Comparison of ENCODE assay signal across 8 cellular contexts in the genomic region with DNA sequence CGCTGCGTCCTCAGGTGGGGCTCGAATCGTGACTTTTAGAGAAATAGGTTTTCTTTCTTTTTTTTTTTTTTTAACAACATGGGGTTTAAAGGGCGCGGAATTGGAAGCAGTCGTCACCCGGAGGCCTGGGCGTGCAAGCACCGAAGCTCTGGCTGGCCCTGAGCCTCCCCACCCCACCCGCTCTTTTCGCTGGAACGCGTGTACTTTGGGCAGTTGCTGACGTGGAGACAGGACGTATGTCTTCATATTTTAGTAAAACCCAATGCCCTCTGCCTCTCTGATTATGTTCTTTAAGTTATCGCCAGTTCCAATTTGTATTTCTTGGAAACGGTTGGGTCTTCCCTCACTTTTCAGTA. TPM values are rescaled to one million over a fixed set of nuclear protein-coding genes. Genes with fewer than 3 reads are reported as not detected.
DNase-seq lines count a peak whose midpoint lies in the region; ATAC-seq and TF ChIP-seq lines count a peak whose summit lies in the region.

No MANE protein-coding gene starts in this region.

- H3K4me2 ChIP-seq in trophoblast cell (ENCODE audit: low read length) = peak overlapping the region; percentile 72

- peaks cover 0 to 2% of the 10 kb centered on the region in 2 experiments for H3K36me3 ChIP-seq in trophoblast cell (ENCODE audit: control insufficient read depth in 1 of 2, insufficient read depth in 2 of 2, low read length in 2 of 2)

- DNase-seq in Calu3 = peak; percentile 51
- peak; percentile 60 for DNase-seq in M059J (ENCODE audit: low read depth)
- DNase-seq in activated gamma-delta T cell treated with anti-CD3 and anti-CD28 coated beads, Interleukin-2, amount 50 U/mL, for 16 hours (ENCODE audit: low read depth) = peak; percentile 14
- peak in 22 of 42 donors; percentile 20 to 73 (median 42) for DNase-seq in head of caudate nucleus
- peak; percentile 37 to 58 for DNase-seq in trophoblast cell
- DNase-seq in MV-4-11 (lab: John Stamatoyannopoulos, UW) = no peak

- H2BK120ac ChIP-seq in trophoblast cell (ENCODE audit: insufficient read depth, low read length, poor library complexity) = peak overlapping the region; percentile 77

- intact Hi-C loops in Calu3 (cut with micrococcal nuclease; ENCODE audit: unreplicated experiment) = loop anchor here (5.0 to 10.0 kb wide), 2 partner anchors 75 to 317 kb away; partner anchors contain the start of gene MAP1LC3B
- intact Hi-C loops in head of caudate nucleus (cut with DNase I) = loop anchor here (2.0 to 10.0 kb wide), 3 partner anchors 65 to 317 kb away; partner anchors contain the start of genes FBXO31 and MAP1LC3B

- H2BK12ac ChIP-seq in trophoblast cell (ENCODE audit: low read length) = no peak overlapping the region

- H2AK5ac ChIP-seq in trophoblast cell (ENCODE audit: low read length) = no peak overlapping the region

- peak overlapping the region; percentile 93 for H4K12ac ChIP-seq in trophoblast cell (ENCODE audit: low read depth, low read length)

- peaks cover 7% of the 10 kb centered on the region for H3K79me1 ChIP-seq in trophoblast cell (ENCODE audit: low read length)

- peak overlapping the region; percentile 98 for H3K4me3 Mint-ChIP-seq in Calu3 (ENCODE audit: low read depth, unreplicated experiment)

- no peaks in the 10 kb centered on the region for H3K9me3 Mint-ChIP-seq in Calu3 (ENCODE audit: low read depth, unreplicated experiment)

- peaks cover 14% of the 10 kb centered on the region for H3K4me1 Mint-ChIP-seq in Calu3 (ENCODE audit: low read depth, unreplicated experiment)

- CTCF ChIA-PET in Calu3 (lab: Charles Lee) = interaction anchor here (0.6 to 2.4 kb wide), 6 partner anchors 10 to 1794 kb away, joined by 3 to 9 read pairs (median 4); partner anchors contain the start of gene FBXO31

- BruUV-seq in Calu3 (replicated peaks; lab: Mats Ljungman, UMichigan) = TSS peak; percentile 76

- peaks cover 5% of the 10 kb centered on the region in 2 experiments for H3K4me1 ChIP-seq in trophoblast cell (ENCODE audit: control insufficient read depth in 1 of 2, insufficient read depth in 2 of 2, low read length in 2 of 2)

- WGBS in trophoblast cell (ENCODE audit: extremely low coverage, insufficient coverage, insufficient read length) = no CpG with 5 or more reads among the region's 18 CpGs

- peak overlapping the region; percentile 94 for H3K27ac Mint-ChIP-seq in Calu3 (ENCODE audit: unreplicated experiment)

- H3K36me3 Mint-ChIP-seq in Calu3 (ENCODE audit: insufficient read depth, unreplicated experiment) = peaks cover 28% of the 10 kb centered on the region

- peak overlapping the region; percentile 68 for H2AFZ ChIP-seq in trophoblast cell (ENCODE audit: insufficient read depth, low read length, poor library complexity)

- peak overlapping the region; percentile 85 for H4K8ac ChIP-seq in trophoblast cell (ENCODE audit: low read depth, low read length)

- H4K91ac ChIP-seq in trophoblast cell (ENCODE audit: low read depth, low read length) = peak overlapping the region; percentile 89

- H2BK5ac ChIP-seq in trophoblast cell (ENCODE audit: low read depth, low read length, poor library complexity) = no peak overlapping the region

- H3K4me3 ChIP-seq in trophoblast cell (ENCODE audit: low read depth, low read length) = peak overlapping the region; percentile 90

- peak overlapping the region; percentile 93 for H3K4ac ChIP-seq in trophoblast cell (ENCODE audit: low read depth, low read length)

- peak overlapping the region; percentile 37 for H3K27ac ChIP-seq in trophoblast cell (ENCODE audit: low read depth, low read length)

- no peaks in the 10 kb centered on the region for H3K9me3 ChIP-seq in trophoblast cell (ENCODE audit: insufficient read depth, low read depth, low read length)

- H3K23ac ChIP-seq in trophoblast cell (ENCODE audit: low read length) = no peak overlapping the region

- TF ChIP-seq CTCF in Calu3 (IDR thresholded peaks at IDR 0.05; ENCODE audit: unreplicated experiment) = no peak

- H3K27me3 Mint-ChIP-seq in Calu3 (ENCODE audit: unreplicated experiment) = no peaks in the 10 kb centered on the region

- peaks cover 9% of the 10 kb centered on the region for H3K79me2 ChIP-seq in trophoblast cell (ENCODE audit: control insufficient read depth, insufficient read depth, low read length, poor library complexity)

- ATAC-seq in GM21515 (IDR thresholded peaks at IDR 0.05; ENCODE audit: unreplicated experiment) (peak; percentile 17), HG02938 (IDR thresholded peaks at IDR 0.05; ENCODE audit: unreplicated experiment) (no peak)

- peak overlapping the region; percentile 99 for H3K9ac ChIP-seq in trophoblast cell (ENCODE audit: low read length)

- no peak overlapping the region for H3K18ac ChIP-seq in trophoblast cell (ENCODE audit: low read length)

- H3K27me3 ChIP-seq in trophoblast cell (ENCODE audit: insufficient read depth, low read length) = no peaks in the 10 kb centered on the region

- peak overlapping the region; percentile 93 for H3K14ac ChIP-seq in trophoblast cell (ENCODE audit: low read length)

RNA-seq across cellular contexts. Expression of gene C16orf95, which starts 0.6 kb away (rescaled TPM):
- total RNA-seq in Calu3 (2022) = 3.8 and 3.9 TPM in 2 replicates
- 2.4 and 3.1 TPM in 2 replicates for total RNA-seq in M059J (2014; rRNA removed; shearing (Covaris generic))
- polyA plus RNA-seq in trophoblast cell (2013) = 4.3 and 4.4 TPM in 2 replicates
